8 cellular contexts compared by ENCODE assay signal in the genomic region with DNA sequence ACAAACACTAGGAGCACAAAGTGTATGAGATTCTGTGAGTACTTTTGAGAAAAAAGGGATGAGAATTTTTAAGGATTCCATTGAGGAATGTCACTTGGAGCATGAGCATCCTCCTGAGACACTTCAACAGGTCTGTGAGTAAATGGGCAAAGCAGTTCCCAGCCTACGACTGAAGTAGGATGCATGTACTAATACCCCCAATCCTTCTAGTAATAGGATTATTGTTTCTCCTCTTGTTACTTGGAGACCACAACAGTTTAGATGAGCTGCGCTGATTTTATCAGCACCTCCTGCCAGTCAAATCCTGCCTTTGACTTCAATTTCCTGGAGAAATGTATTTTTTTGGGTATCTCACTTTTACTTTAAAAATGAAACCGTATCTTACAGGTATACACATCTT. TPM values are rescaled to one million over a fixed set of nuclear protein-coding genes. Genes with fewer than 3 reads are reported as not detected.
DNase-seq lines count a peak whose midpoint lies in the region; ATAC-seq and TF ChIP-seq lines count a peak whose summit lies in the region.

No MANE protein-coding gene starts in this region.

- no peaks in the 10 kb centered on the region for H3K27me3 ChIP-seq in upper lobe of left lung

- no peak for TF ChIP-seq POLR2A in upper lobe of left lung (IDR thresholded peaks at IDR 0.05)

- CTCF ChIA-PET in activated naive CD4-positive, alpha-beta T cell treated with anti-CD3 and anti-CD28 coated beads for 36 hours (lab: Charles Lee): interaction anchor here (0.7 to 0.8 kb wide), 2 partner anchors 10 to 22 kb away, joined by 3 read pairs; no protein-coding TSS in a partner anchor

- no peak overlapping the region for H3K27ac ChIP-seq in upper lobe of left lung

- peaks cover 2% of the 10 kb centered on the region for H3K36me3 Mint-ChIP-seq in activated naive CD4-positive, alpha-beta T cell treated with anti-CD3 and anti-CD28 coated beads for 36 hours (ENCODE audit: low read depth)
- no peaks in the 10 kb centered on the region for H3K36me3 Mint-ChIP-seq in activated T-helper 2 cell treated with anti-CD3 and anti-CD28 coated beads, Interferon-gamma antibody, Interleukin-2, Interleukin-4, amounts not matched to agents 10 μg/mL and 5 μg/mL and 100 μg/mL, durations not matched to agents 14 hours and 24 hours and 36 hours (ENCODE audit: low read depth)

- H3K4me3 ChIP-seq in upper lobe of left lung: peak overlapping the region; percentile 66 to 88 (median 83)

- peaks cover 6 to 18% (median 9%) of the 10 kb centered on the region in 4 donors for H3K4me1 ChIP-seq in upper lobe of left lung

- peak overlapping the region; percentile 72 for H3K27ac Mint-ChIP-seq in activated naive CD4-positive, alpha-beta T cell treated with anti-CD3 and anti-CD28 coated beads for 36 hours
- peak overlapping the region; percentile 83 for H3K27ac Mint-ChIP-seq in activated T-helper 2 cell treated with anti-CD3 and anti-CD28 coated beads, Interferon-gamma antibody, Interleukin-2, Interleukin-4, amounts not matched to agents 10 μg/mL and 5 μg/mL and 100 μg/mL, durations not matched to agents 14 hours and 24 hours and 36 hours

- peaks cover 21% of the 10 kb centered on the region for H3K4me1 Mint-ChIP-seq in activated naive CD4-positive, alpha-beta T cell treated with anti-CD3 and anti-CD28 coated beads for 36 hours (ENCODE audit: low read depth)
- H3K4me1 Mint-ChIP-seq in activated T-helper 2 cell treated with anti-CD3 and anti-CD28 coated beads, Interferon-gamma antibody, Interleukin-2, Interleukin-4, amounts not matched to agents 10 μg/mL and 5 μg/mL and 100 μg/mL, durations not matched to agents 14 hours and 24 hours and 36 hours (ENCODE audit: low read depth): peaks cover 19% of the 10 kb centered on the region

- H3K9me3 ChIP-seq in upper lobe of left lung: no peaks in the 10 kb centered on the region

- H3K4me3 Mint-ChIP-seq in activated naive CD4-positive, alpha-beta T cell treated with anti-CD3 and anti-CD28 coated beads for 36 hours: peak overlapping the region; percentile 93
- H3K4me3 Mint-ChIP-seq in activated T-helper 2 cell treated with anti-CD3 and anti-CD28 coated beads, Interferon-gamma antibody, Interleukin-2, Interleukin-4, amounts not matched to agents 10 μg/mL and 5 μg/mL and 100 μg/mL, durations not matched to agents 14 hours and 24 hours and 36 hours (ENCODE audit: low read depth): peak overlapping the region; percentile 96

- no peak for ATAC-seq in upper lobe of left lung (ENCODE audit: low FRiP score in 2 of 2)
- no peak for ATAC-seq in GM18861 (IDR thresholded peaks at IDR 0.05; ENCODE audit: unreplicated experiment)
- no peak for ATAC-seq in HG02885 (IDR thresholded peaks at IDR 0.05; ENCODE audit: poor library complexity, unreplicated experiment)
- no peak for ATAC-seq in GM21717 (IDR thresholded peaks at IDR 0.05; ENCODE audit: unreplicated experiment)

- peak; percentile 23 for DNase-seq in activated naive CD4-positive, alpha-beta T cell treated with anti-CD3 and anti-CD28 coated beads for 36 hours
- DNase-seq in activated naive CD4-positive, alpha-beta T cell (lab: John Stamatoyannopoulos, UW): no peak
- DNase-seq in activated T-helper 2 cell treated with anti-CD3 and anti-CD28 coated beads, Interferon-gamma antibody, Interleukin-2, Interleukin-4, amounts not matched to agents 10 μg/mL and 5 μg/mL and 100 μg/mL, durations not matched to agents 14 hours and 24 hours and 36 hours (ENCODE audit: low spot score): no peak
- DNase-seq in kidney tubule cell (ENCODE audit: low spot score) (peak; percentile 4), upper lobe of left lung (no peak)

- H3K36me3 ChIP-seq in upper lobe of left lung: no peaks in the 10 kb centered on the region

- H3K9me3 Mint-ChIP-seq in activated naive CD4-positive, alpha-beta T cell treated with anti-CD3 and anti-CD28 coated beads for 36 hours: no peaks in the 10 kb centered on the region
- H3K9me3 Mint-ChIP-seq in activated T-helper 2 cell treated with anti-CD3 and anti-CD28 coated beads, Interferon-gamma antibody, Interleukin-2, Interleukin-4, amounts not matched to agents 10 μg/mL and 5 μg/mL and 100 μg/mL, durations not matched to agents 14 hours and 24 hours and 36 hours: peaks cover under 1% of the 10 kb centered on the region

- TF ChIP-seq EP300 in upper lobe of left lung (IDR thresholded peaks at IDR 0.05): no peak

- 10 to 13% methylated on average over 3 of the region's 3 CpGs for WGBS in upper lobe of left lung, 2 donors

- H3K27me3 Mint-ChIP-seq in activated naive CD4-positive, alpha-beta T cell treated with anti-CD3 and anti-CD28 coated beads for 36 hours (ENCODE audit: low read depth): no peaks in the 10 kb centered on the region
- H3K27me3 Mint-ChIP-seq in activated T-helper 2 cell treated with anti-CD3 and anti-CD28 coated beads, Interferon-gamma antibody, Interleukin-2, Interleukin-4, amounts not matched to agents 10 μg/mL and 5 μg/mL and 100 μg/mL, durations not matched to agents 14 hours and 24 hours and 36 hours (ENCODE audit: low read depth): no peaks in the 10 kb centered on the region

- TF ChIP-seq CTCF in upper lobe of left lung (IDR thresholded peaks at IDR 0.05): no peak

- intact Hi-C loops in activated naive CD4-positive, alpha-beta T cell treated with anti-CD3 and anti-CD28 coated beads for 36 hours (cut with micrococcal nuclease): no loop called here
- intact Hi-C loops in activated T-helper 2 cell treated with anti-CD3 and anti-CD28 coated beads, Interferon-gamma antibody, Interleukin-2, Interleukin-4, amounts not matched to agents 10 μg/mL and 5 μg/mL and 100 μg/mL, durations not matched to agents 14 hours and 24 hours and 36 hours (cut with micrococcal nuclease): no loop called here

RNA-seq across cellular contexts. Expression of a gene that starts 0.8 kb away (rescaled TPM):
- total RNA-seq in activated naive CD4-positive, alpha-beta T cell treated with anti-CD3 and anti-CD28 coated beads for 36 hours: 1 to 10 TPM; 7.0 to 7.4 TPM
- 4.8 and 6.8 TPM in 2 replicates for total RNA-seq in activated T-helper 2 cell treated with anti-CD3 and anti-CD28 coated beads, Interferon-gamma antibody, Interleukin-2, Interleukin-4, amounts not matched to agents 10 μg/mL and 5 μg/mL and 100 μg/mL, durations not matched to agents 14 hours and 24 hours and 36 hours
- 10 to 100 TPM; 14.5 to 72.3 (median 20.6) TPM for total RNA-seq in upper lobe of left lung

RNA-seq across cellular contexts. Expression of a gene that starts 21.0 kb away (rescaled TPM):
- total RNA-seq in activated naive CD4-positive, alpha-beta T cell treated with anti-CD3 and anti-CD28 coated beads for 36 hours: 10 to 100 TPM; 14.2 to 17.6 TPM
- total RNA-seq in activated T-helper 2 cell treated with anti-CD3 and anti-CD28 coated beads, Interferon-gamma antibody, Interleukin-2, Interleukin-4, amounts not matched to agents 10 μg/mL and 5 μg/mL and 100 μg/mL, durations not matched to agents 14 hours and 24 hours and 36 hours: 15.4 and 18.6 TPM in 2 replicates
- 10 to 100 TPM in 4 of 6 donors, 1 to 10 TPM in 2; 5.9 to 15.7 (median 11.9) TPM for total RNA-seq in upper lobe of left lung

Comparison
In these comparisons a context has a peak if more than half of its experiments do, and no peak if none do; other contexts are left out.
1. DNase-seq: peak in activated naive CD4-positive, alpha-beta T cell treated with anti-CD3 and anti-CD28 coated beads for 36 hours (single experiment) and kidney tubule cell (single experiment); none in activated naive CD4-positive, alpha-beta T cell (0 of 4), activated T-helper 2 cell treated with anti-CD3 and anti-CD28 coated beads, Interferon-gamma antibody, Interleukin-2, Interleukin-4, amounts not matched to agents 10 μg/mL and 5 μg/mL and 100 μg/mL, durations not matched to agents 14 hours and 24 hours and 36 hours (single experiment) and upper lobe of left lung (0 of 2).